8 cellular contexts compared by ENCODE assay signal in genomic region chr3:141367038-141367730, GRCh38. TPM values are rescaled to one million over a fixed set of nuclear protein-coding genes. Genes with fewer than 3 reads are reported as not detected.
DNase-seq lines count a peak whose midpoint lies in the region; ATAC-seq and TF ChIP-seq lines count a peak whose summit lies in the region.

No MANE protein-coding gene starts in this region.

- CTCF ChIA-PET in AG04449 (lab: Yijun Ruan, JAX): interaction anchor here (0.7 to 2.7 kb wide), 12 partner anchors 12 to 98 kb away, joined by 3 to 14 read pairs (median 4); no protein-coding TSS in a partner anchor
- CTCF ChIA-PET in CD8-positive, alpha-beta T cell (lab: Charles Lee): interaction anchor here (1.2 to 7.7 kb wide), 4 partner anchors 45 to 194 kb away, joined by 3 to 67 read pairs (median 4); no protein-coding TSS in a partner anchor

- H3K36me3 Mint-ChIP-seq in nephron progenitor cell (ENCODE audit: low read depth): peaks cover 26% of the 10 kb centered on the region
- H3K36me3 Mint-ChIP-seq in CD8-positive, alpha-beta T cell: no peaks in the 10 kb centered on the region

- H3K4me1 Mint-ChIP-seq in nephron progenitor cell: peaks cover 49% of the 10 kb centered on the region
- H3K4me1 Mint-ChIP-seq in CD8-positive, alpha-beta T cell (ENCODE audit: low read depth): peaks cover 9% of the 10 kb centered on the region

- no peak overlapping the region for H3K4me3 ChIP-seq in AG04449 (ENCODE audit: low read depth, low read length)
- no peak overlapping the region for H3K4me3 ChIP-seq in CD8-positive, alpha-beta T cell (ENCODE audit: low read depth, low read length)

- H3K27me3 ChIP-seq in CD8-positive, alpha-beta T cell (ENCODE audit: insufficient read depth, low read length): no peaks in the 10 kb centered on the region

- H3K9me3 Mint-ChIP-seq in nephron progenitor cell: peaks cover 19% of the 10 kb centered on the region
- peaks cover 5% of the 10 kb centered on the region for H3K9me3 Mint-ChIP-seq in CD8-positive, alpha-beta T cell

- peak; percentile 100 for DNase-seq in AG04449 (ENCODE audit: low read depth, low spot score)
- DNase-seq in LoVo (ENCODE audit: low spot score): peak; percentile 62
- DNase-seq in dedifferentiated amniotic fluid mesenchymal stem cell (ENCODE audit: extremely low spot score): peak; percentile 91
- DNase-seq in nephron progenitor cell: no peak
- no peak for DNase-seq in DMS 273 treated with DMSO at 0.1 percent for 48 hours (lab: John Stamatoyannopoulos, UW)
- DNase-seq in CD8-positive, alpha-beta T cell: no peak
- no peak for DNase-seq in posterior cingulate gyrus
- DNase-seq in activated gamma-delta T cell (lab: John Stamatoyannopoulos, UW): no peak

- no peak for ATAC-seq in CD8-positive, alpha-beta T cell

- TF ChIP-seq CTCF in AG04449 (IDR thresholded peaks at IDR 0.05; ENCODE audit: insufficient read depth, low read length, missing control alignments) (no peak), nephron progenitor cell (IDR thresholded peaks at IDR 0.05) (no peak)
- TF ChIP-seq CTCF in CD8-positive, alpha-beta T cell (IDR thresholded peaks at IDR 0.05): no peak

- peaks cover 4% of the 10 kb centered on the region for H3K27me3 Mint-ChIP-seq in nephron progenitor cell (ENCODE audit: low read depth, poor library complexity)
- H3K27me3 Mint-ChIP-seq in CD8-positive, alpha-beta T cell (ENCODE audit: low read depth): no peaks in the 10 kb centered on the region

- H3K4me3 Mint-ChIP-seq in nephron progenitor cell: no peak overlapping the region
- no peak overlapping the region for H3K4me3 Mint-ChIP-seq in CD8-positive, alpha-beta T cell

- no peaks in the 10 kb centered on the region for H3K36me3 ChIP-seq in CD8-positive, alpha-beta T cell (ENCODE audit: insufficient read depth, low read length)

- H3K4me1 ChIP-seq in CD8-positive, alpha-beta T cell (ENCODE audit: insufficient read depth, low read length): no peaks in the 10 kb centered on the region

- peak overlapping the region; percentile 14 for H3K27ac Mint-ChIP-seq in nephron progenitor cell
- no peak overlapping the region for H3K27ac Mint-ChIP-seq in CD8-positive, alpha-beta T cell

- H3K9me3 ChIP-seq in CD8-positive, alpha-beta T cell (ENCODE audit: low read length): no peaks in the 10 kb centered on the region

- intact Hi-C loops in CD8-positive, alpha-beta T cell (cut with DNase I, micrococcal nuclease): no loop called here
- intact Hi-C loops in posterior cingulate gyrus (cut with DNase I): loop anchor here (5.0 kb wide), 1 partner anchor 35 kb away; no protein-coding TSS in a partner anchor

- POLR2A ChIA-PET in AG04449 (lab: Yijun Ruan, JAX): interaction anchor here (0.6 to 2.0 kb wide), 11 partner anchors 16 to 87 kb away, joined by 3 to 13 read pairs (median 5); no protein-coding TSS in a partner anchor
- POLR2A ChIA-PET in CD8-positive, alpha-beta T cell (lab: Charles Lee): interaction anchor here (0.9 kb wide), 1 partner anchor 61 kb away, joined by 3 read pairs; no protein-coding TSS in a partner anchor

- no peak overlapping the region for H3K27ac ChIP-seq in CD8-positive, alpha-beta T cell (ENCODE audit: low read depth, low read length)

RNA-seq across cellular contexts. Expression of gene ZBTB38, which starts 1.1 kb away (rescaled TPM):
- 10 to 100 TPM; 22.7 to 24.3 TPM for total RNA-seq in CD8-positive, alpha-beta T cell

Comparison
In these comparisons a context has a peak if more than half of its experiments do, and no peak if none do; other contexts are left out.
1. DNase-seq: peak in AG04449 (single experiment), LoVo (single experiment) and dedifferentiated amniotic fluid mesenchymal stem cell (single experiment); none in nephron progenitor cell (single experiment), DMS 273 treated with DMSO at 0.1 percent for 48 hours (single experiment), CD8-positive, alpha-beta T cell (0 of 7), posterior cingulate gyrus (0 of 10) and activated gamma-delta T cell (single experiment).